Comparison of ENCODE assay signal across 8 cellular contexts in genomic region chr3:124032881-124033359, GRCh38.
DNase-seq lines count a peak whose midpoint lies in the region; ATAC-seq and TF ChIP-seq lines count a peak whose summit lies in the region.

No MANE protein-coding gene starts in this region.

- in situ Hi-C loops in brain microvascular endothelial cell (cut with HindIII; ENCODE audit: low pct_ligation_motif_present, low sequenced_read_pairs) = no loop called here

- H3K27me3 ChIP-seq in brain microvascular endothelial cell (replicated peaks) = peaks cover 31% of the 10 kb centered on the region
- peaks cover 56% of the 10 kb centered on the region for H3K27me3 ChIP-seq in iPS-18a (ENCODE audit: control insufficient read depth, insufficient read depth, low read length)

- peak; percentile 90 for ATAC-seq in HG02870 (IDR thresholded peaks at IDR 0.05; ENCODE audit: unreplicated experiment)

- peak overlapping the region; percentile 73 for H3K9ac ChIP-seq in iPS-18a (ENCODE audit: low read length)

- peaks cover 3% of the 10 kb centered on the region for H3K4me1 ChIP-seq in iPS-18a (ENCODE audit: control insufficient read depth, low read depth, low read length)

- H3K27ac ChIP-seq in brain microvascular endothelial cell (no peak overlapping the region), iPS-18a (ENCODE audit: low read length) (no peak overlapping the region)

- H3K36me3 ChIP-seq in brain microvascular endothelial cell (replicated peaks) = no peaks in the 10 kb centered on the region
- H3K36me3 ChIP-seq in iPS-18a (ENCODE audit: control insufficient read depth, low read depth, low read length) = no peaks in the 10 kb centered on the region

- H3K4me3 ChIP-seq in brain microvascular endothelial cell (ENCODE audit: low read depth, low read length) (peak overlapping the region; percentile 71), iPS-18a (ENCODE audit: low read length) (peak overlapping the region; percentile 86), skeletal muscle cell (ENCODE audit: low read depth, low read length) (peak overlapping the region; percentile 57)

- TF ChIP-seq CTCF in GM12872 (IDR thresholded peaks at IDR 0.05; ENCODE audit: insufficient read depth, low read depth, low read length) (peak; percentile 38; the same call in 1 of the 3 replicates), brain microvascular endothelial cell (IDR thresholded peaks at IDR 0.05; ENCODE audit: low read depth, low read length, missing control alignments) (peak; percentile 65)

- no peaks in the 10 kb centered on the region for H3K9me3 ChIP-seq in iPS-18a (ENCODE audit: control insufficient read depth, low read depth, low read length)

- DNase-seq in NCI-H187 treated with DMSO at 0.1 percent for 48 hours (lab: John Stamatoyannopoulos, UW) (peak; percentile 64), UCSD-AML1 (lab: John Stamatoyannopoulos, UW; ENCODE audit: unreplicated experiment) (peak; percentile 66), brain microvascular endothelial cell (peak; percentile 68), skeletal muscle cell (ENCODE audit: low read depth) (peak; percentile 39), GF-D8 (lab: John Stamatoyannopoulos, UW) (no peak)
